In the genomic region with DNA sequence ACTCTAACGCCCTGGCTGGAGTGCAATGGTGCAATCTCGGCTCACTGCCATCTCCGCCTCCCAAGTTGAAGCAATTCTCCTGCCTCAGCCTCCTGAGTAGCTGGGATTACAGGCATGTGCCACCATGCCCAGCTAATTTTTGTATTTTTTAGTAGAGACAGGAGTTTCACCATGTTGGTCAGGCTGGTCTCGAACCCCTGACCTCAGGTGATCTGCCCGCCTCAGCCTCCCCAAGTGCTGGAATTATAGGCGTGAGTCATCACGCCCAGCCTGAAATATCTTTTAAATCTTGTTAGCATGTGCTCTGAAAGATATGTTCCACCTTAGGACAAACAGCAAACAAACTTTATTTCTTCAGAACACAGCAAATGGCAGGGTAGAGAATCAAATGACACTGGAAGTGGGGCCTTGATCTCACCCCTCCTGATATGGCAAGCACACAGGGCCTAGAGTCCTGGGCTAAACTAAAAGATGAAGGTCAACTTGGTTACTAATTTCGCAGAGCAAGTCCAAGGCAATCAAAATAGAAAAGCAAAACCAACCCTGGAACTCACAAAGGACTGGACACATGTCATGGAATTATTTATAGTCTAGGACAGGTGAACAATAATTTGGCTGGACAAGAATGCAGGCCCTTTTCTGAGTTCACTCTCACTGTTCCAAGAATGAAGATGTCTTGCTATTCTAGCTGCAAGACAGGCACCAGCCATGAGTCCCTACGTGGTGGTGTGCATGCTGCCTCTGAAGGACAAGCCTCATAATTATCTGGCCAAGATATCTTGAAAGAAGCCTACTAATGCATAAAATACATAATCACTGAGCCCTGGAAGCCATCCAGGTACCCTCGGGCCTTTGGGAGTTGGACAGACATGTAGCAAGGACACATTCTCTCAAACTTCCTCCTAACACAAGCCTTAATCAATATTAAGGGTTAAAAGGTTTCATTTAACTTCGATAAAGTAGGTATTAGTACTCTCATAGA, we compare ENCODE assay signal across 9 cellular contexts. TPM values are rescaled to one million over a fixed set of nuclear protein-coding genes. Genes with fewer than 3 reads are reported as not detected.
A peak's percentile ranks its signal among the peaks of the same experiment; 100 is the strongest.
DNase-seq lines count a peak whose midpoint lies in the region; ATAC-seq, FAIRE-seq and TF ChIP-seq lines count a peak whose summit lies in the region.
"Had no signal": no experiment of that assay in that cellular context is flagged by ENCODE, and none has a peak within 500 bp of the region (broad histone marks: within the 10 kb centered on the region; RNA-seq: fewer than 3 reads in every experiment).

No MANE protein-coding gene starts in this region.

- WGBS in small intestine, 3 donors, result 40 to 64% (median 52%) methylated on average over 11 of the region's 11 CpGs

- H3K27me3 ChIP-seq in HCT116 (ENCODE audit: insufficient read depth, low read length) (no peaks in the 10 kb centered on the region), small intestine (ENCODE audit: control insufficient read depth in 2 of 2, insufficient read depth in 2 of 2, low read length in 2 of 2) (no peaks in the 10 kb centered on the region)

- FAIRE-seq in small intestine (lab: Jason Lieb, UNC), result no peak

- H3K4me1 ChIP-seq in HCT116 (ENCODE audit: control insufficient read depth in 1 of 2, insufficient read depth in 2 of 2, low read length in 2 of 2) (peaks cover 89 to 96% of the 10 kb centered on the region in 2 experiments), small intestine (ENCODE audit: control insufficient read depth in 2 of 2, insufficient read depth in 1 of 2, low read depth in 1 of 2, low read length in 1 of 2) (peaks cover 14 to 44% of the 10 kb centered on the region in 2 donors)

- BruUV-seq in HCT116 (replicated peaks; lab: Mats Ljungman, UMichigan), result no TSS peak

- H3K4me3 Mint-ChIP-seq in glutamatergic neuron (ENCODE audit: unreplicated experiment), result peak overlapping the region; percentile 38
- H3K4me3 Mint-ChIP-seq: activated naive CD4-positive, alpha-beta T cell treated with anti-CD3 and anti-CD28 coated beads, Interleukin-2, amount 10 ng/mL, durations not matched to agents 7 days and 5 days had no signal

- no peaks in the 10 kb centered on the region for H3K9me2 ChIP-seq in HCT116 (ENCODE audit: insufficient read depth)

- H3K27ac ChIP-seq in HCT116 (ENCODE audit: low read depth, low read length) (peak overlapping the region; percentile 90), SK-N-MC (peak overlapping the region; percentile 84; the same call in 1 of the 2 replicates), small intestine (ENCODE audit: low read depth in 1 of 2, low read length in 1 of 2) (peak overlapping the region; percentile 76 to 88)

- TF ChIP-seq CTCF in HCT116 (IDR thresholded peaks at IDR 0.05 in 2 of 3, conservative IDR thresholded peaks at IDR 0.05 in 1 of 3; ENCODE audit: borderline replicate concordance in 1 of 3, insufficient read depth in 1 of 3, low read depth in 2 of 3, low read length in 2 of 3) (no peak), glutamatergic neuron (IDR thresholded peaks at IDR 0.05; ENCODE audit: partially characterized antibody, unreplicated experiment) (no peak)

- no peak overlapping the region for H2AFZ ChIP-seq in HCT116 (ENCODE audit: low read depth, low read length, poor library complexity, severe bottlenecking)

- CTCF ChIA-PET in HCT116 (lab: Charles Lee), result interaction anchor here (1.6 kb wide), 1 partner anchor 286 kb away, joined by 4 read pairs; no protein-coding TSS in a partner anchor

- H4K20me1 ChIP-seq in HCT116 (ENCODE audit: insufficient read depth), result peaks cover 6% of the 10 kb centered on the region; the same call in 1 of the 2 replicates

- intact Hi-C loops in HCT116 (cut with micrococcal nuclease), result loop anchor here (5.0 kb wide), 1 partner anchor 34 kb away; the partner anchor contains the start of gene B4GALT5

- H3K4me3 ChIP-seq in HCT116 (replicated peaks in 1 of 2; ENCODE audit: low read depth in 1 of 2, low read length in 2 of 2) (peak overlapping the region in 1 of 2 experiments; percentile 25; a peak in 2 of 4 replicates), SK-N-MC (peak overlapping the region; percentile 38; the same call in 1 of the 2 replicates), small intestine (ENCODE audit: low read depth in 1 of 2, low read length in 2 of 2) (no peak overlapping the region)

- H3K27ac Mint-ChIP-seq in glutamatergic neuron (ENCODE audit: unreplicated experiment), result peak overlapping the region; percentile 28

- H3K36me3 ChIP-seq in HCT116 (ENCODE audit: control insufficient read depth in 1 of 2, insufficient read depth in 2 of 2, low read length in 2 of 2) (no peaks in the 10 kb centered on the region), SK-N-MC (ENCODE audit: insufficient read depth, low read length) (no peaks in the 10 kb centered on the region; the same call in 1 of the 2 replicates), small intestine (ENCODE audit: control insufficient read depth in 2 of 2, insufficient read depth in 2 of 2, low read length in 2 of 2) (peaks cover 0 to 3% of the 10 kb centered on the region in 2 donors)

- peak overlapping the region; percentile 80 for H3K4me2 ChIP-seq in HCT116 (ENCODE audit: low read length)

- DNase-seq in HCT116 (ENCODE audit: low read depth, low spot score), result no peak
- no peak for DNase-seq in SK-N-MC (ENCODE audit: low read depth, low spot score)
- DNase-seq in glutamatergic neuron, result no peak
- peak; percentile 65 for DNase-seq in small intestine
- no peak for DNase-seq in SW480 (ENCODE audit: low spot score)
- DNase-seq in islet precursor cell, result no peak
- DNase-seq in GM19238 (ENCODE audit: insufficient read length, low spot score), result no peak
- DNase-seq: activated naive CD4-positive, alpha-beta T cell treated with anti-CD3 and anti-CD28 coated beads, Interleukin-2, amount 10 ng/mL, durations not matched to agents 7 days and 5 days had no signal

- H3K36me3 Mint-ChIP-seq in glutamatergic neuron (ENCODE audit: unreplicated experiment), result no peaks in the 10 kb centered on the region
- H3K36me3 Mint-ChIP-seq: activated naive CD4-positive, alpha-beta T cell treated with anti-CD3 and anti-CD28 coated beads, Interleukin-2, amount 10 ng/mL, durations not matched to agents 7 days and 5 days had no signal

- peaks cover 100% of the 10 kb centered on the region for H3K79me2 ChIP-seq in HCT116 (ENCODE audit: insufficient read depth, low read length)

- RAD21 ChIA-PET in HCT116 (lab: Charles Lee; ENCODE audit: low non-redundant PET in 1 of 2, low total read pairs in 2 of 2, uncharacterized antibody in 2 of 2, unreplicated experiment in 2 of 2), result no interaction called here

- POLR2A ChIA-PET in HCT116 (lab: Charles Lee), result interaction anchor here (2.4 kb wide), 1 partner anchor 13 kb away, joined by 11 read pairs; no protein-coding TSS in a partner anchor

- no peaks in the 10 kb centered on the region for H3K9me3 ChIP-seq in HCT116 (ENCODE audit: control insufficient read depth in 1 of 2, insufficient read depth in 1 of 2, low read depth in 1 of 2, low read length in 2 of 2)
- H3K9me3 ChIP-seq in SK-N-MC (ENCODE audit: low read depth, low read length), result no peaks in the 10 kb centered on the region
- no peaks in the 10 kb centered on the region for H3K9me3 ChIP-seq in small intestine (ENCODE audit: control insufficient read depth, low read depth)

- H3K9me3 Mint-ChIP-seq in glutamatergic neuron (ENCODE audit: unreplicated experiment), result peaks cover 3% of the 10 kb centered on the region
- H3K9me3 Mint-ChIP-seq: activated naive CD4-positive, alpha-beta T cell treated with anti-CD3 and anti-CD28 coated beads, Interleukin-2, amount 10 ng/mL, durations not matched to agents 7 days and 5 days had no signal

- peaks cover 5% of the 10 kb centered on the region for H3K27me3 Mint-ChIP-seq in glutamatergic neuron (ENCODE audit: unreplicated experiment)
- H3K27me3 Mint-ChIP-seq: activated naive CD4-positive, alpha-beta T cell treated with anti-CD3 and anti-CD28 coated beads, Interleukin-2, amount 10 ng/mL, durations not matched to agents 7 days and 5 days had no signal

- TF ChIP-seq RAD21 in HCT116 (IDR thresholded peaks at IDR 0.05; ENCODE audit: low read depth), result 0 out of 2 replicates have a peak, but pooled peaks have one; percentile 10

- peak; percentile 6; the same call in 1 of the 2 replicates for ATAC-seq in HCT116
- ATAC-seq in GM21381 (IDR thresholded peaks at IDR 0.05; ENCODE audit: unreplicated experiment), result no peak

- H3K4me1 Mint-ChIP-seq in glutamatergic neuron (ENCODE audit: low read depth, unreplicated experiment), result peaks cover 43% of the 10 kb centered on the region

- no peak for TF ChIP-seq POLR2A in HCT116 (IDR thresholded peaks at IDR 0.05; ENCODE audit: borderline replicate concordance, extremely low read depth, insufficient read depth, insufficient read length)

- peak overlapping the region; percentile 59 for H3K9ac ChIP-seq in HCT116 (ENCODE audit: low read length)
- H3K9ac ChIP-seq in SK-N-MC (ENCODE audit: insufficient read length), result no peak overlapping the region

TF ChIP-seq in HCT116, 20 proteins besides CTCF, POLR2A, EP300 and RAD21 (continues in another document):
- TF ChIP-seq, protein P1, sequence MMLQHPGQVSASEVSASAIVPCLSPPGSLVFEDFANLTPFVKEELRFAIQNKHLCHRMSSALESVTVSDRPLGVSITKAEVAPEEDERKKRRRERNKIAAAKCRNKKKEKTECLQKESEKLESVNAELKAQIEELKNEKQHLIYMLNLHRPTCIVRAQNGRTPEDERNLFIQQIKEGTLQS (IDR thresholded peaks at IDR 0.05), result no peak
- TF ChIP-seq EZH2 (IDR thresholded peaks at IDR 0.05) (no peak), SP1 (IDR thresholded peaks at IDR 0.05; ENCODE audit: low read depth) (peak; percentile 39; the same call in 1 of the 2 replicates)

RNA-seq across cellular contexts. Expression of gene B4GALT5, which starts 35.6 kb away (rescaled TPM):
- total RNA-seq in HCT116 (2021; ENCODE audit: unreplicated experiment), result 92.5 TPM
- 39.5 and 44.4 TPM in 2 replicates for polyA plus RNA-seq in HCT116 (2012)
- 61.3 TPM for total RNA-seq in glutamatergic neuron (ENCODE audit: unreplicated experiment)
- 10 to 100 TPM; 11.9 to 24.8 (median 16.2) TPM for polyA plus RNA-seq in small intestine
